In genomic region chr3:95227092-95227491, GRCh38 we compare ENCODE assay signal across 26 cellular contexts.
"Had no signal": no experiment of that assay in that cellular context is flagged by ENCODE, and none has a peak within 500 bp of the region (broad histone marks: within the 10 kb centered on the region; RNA-seq: fewer than 3 reads in every experiment).

No MANE protein-coding gene starts in this region.

- H3K9me3 ChIP-seq: ovary, psoas muscle, thoracic aorta, thyroid gland, upper lobe of left lung, vagina had no signal

- H3K79me2 ChIP-seq: parathyroid adenoma had no signal

- H3K4me2 ChIP-seq: neural progenitor cell, smooth muscle cell had no signal

- H3K9ac ChIP-seq: neural progenitor cell, parathyroid adenoma had no signal

- H3K4me1 ChIP-seq: neural progenitor cell, parathyroid adenoma, psoas muscle, spleen, stomach, thyroid gland, tibial nerve, upper lobe of left lung, vagina had no signal

- H3K36me3 ChIP-seq: neural progenitor cell, ovary, spleen, stomach, thoracic aorta, thyroid gland, tibial nerve, upper lobe of left lung, vagina had no signal

- H2AFZ ChIP-seq: neural progenitor cell, parathyroid adenoma had no signal

- ATAC-seq: naive thymus-derived CD4-positive, alpha-beta T cell; natural killer cell; psoas muscle; right cardiac atrium; sciatic nerve; stimulated activated memory B cell treated with anti-CD40 and anti-IgM and Interleukin-4, amounts not matched to agents 10 μg/mL and 1 μg/mL and 100 μg/mL, for 72 hours had no signal

- FAIRE-seq: urothelium cell line had no signal

- H3K27me3 ChIP-seq: neural progenitor cell, spleen, stomach, thyroid gland, tibial nerve, upper lobe of left lung, vagina had no signal

- H3K4me3 ChIP-seq: neural progenitor cell, ovary, psoas muscle, skin epidermis, smooth muscle cell, spleen, stomach, thoracic aorta, thyroid gland, tibial nerve, upper lobe of left lung, vagina had no signal

- H3K27ac ChIP-seq: neural progenitor cell, ovary, parathyroid adenoma, psoas muscle, skin epidermis, spleen, stomach, thoracic aorta, thyroid gland, tibial nerve, upper lobe of left lung, vagina had no signal

- DNase-seq: naive thymus-derived CD4-positive, alpha-beta T cell; natural killer cell; occipital lobe; ovary; psoas muscle; right cardiac atrium; spleen; stimulated activated CD4-positive, alpha-beta T cell treated with anti-CD3 and anti-CD28 coated beads, Interleukin-12 subunit alpha, Interleukin-12 subunit beta, amount 100 ng/mL, for 4 hours; stimulated activated CD4-positive, alpha-beta T cell treated with anti-CD3 and anti-CD28 coated beads, Interleukin-1b, Interleukin-23, amount 100 ng/mL, for 48 hours; stimulated activated CD4-positive, alpha-beta T cell treated with anti-CD3 and anti-CD28 coated beads, Interleukin-4, amount 100 ng/mL, for 1 hour; stimulated activated CD4-positive, alpha-beta T cell treated with anti-CD3 and anti-CD28 coated beads, Interleukin-4, amount 100 ng/mL, for 4 hours; stimulated activated CD8-positive, alpha-beta memory T cell treated with anti-CD3 and anti-CD28 coated beads, Interleukin-4, amount 100 ng/mL, for 48 hours; stimulated activated naive CD4-positive, alpha-beta T cell treated with Interleukin-2 at 50 U/mL for 16 hours; stomach; thyroid gland; upper lobe of left lung had no signal
